ENCODE assay signal across 4 cellular contexts in genomic region chr7:156868363-156868762, GRCh38.
TF ChIP-seq lines count a peak whose summit lies in the region.

No MANE protein-coding gene starts in this region.

TF ChIP-seq in A549, 52 proteins besides CTCF, POLR2A, EP300 and RAD21:
- TF ChIP-seq MAFK (IDR thresholded peaks at IDR 0.05; ENCODE audit: partially characterized antibody): peak; percentile 78

TF ChIP-seq in IMR-90, 13 proteins besides CTCF, POLR2A, EP300 and RAD21:
- peak; percentile 59 for TF ChIP-seq MAFK (IDR thresholded peaks at IDR 0.05; ENCODE audit: low read depth, low read length)

TF ChIP-seq in K562, 482 proteins besides CTCF, POLR2A, EP300 and RAD21:
- TF ChIP-seq MAFK (IDR thresholded peaks at IDR 0.05; ENCODE audit: low read length): peak; percentile 60
- TF ChIP-seq MAFF (IDR thresholded peaks at IDR 0.05; ENCODE audit: low read length): peak; percentile 56
- TF ChIP-seq MAFG (tag; conservative IDR thresholded peaks at IDR 0.05): peak; percentile 72
- peak; percentile 90 for TF ChIP-seq ZNF316 (IDR thresholded peaks at IDR 0.05)
- peak; percentile 81 for TF ChIP-seq C11orf30 (IDR thresholded peaks at IDR 0.05; ENCODE audit: low read depth)
- TF ChIP-seq MAX (CRISPR knock-in tag; IDR thresholded peaks at IDR 0.05): 0 out of 2 replicates have a peak, but pooled peaks have one; percentile 15

TF ChIP-seq in HepG2, 621 proteins besides CTCF, POLR2A, EP300 and RAD21:
- TF ChIP-seq MAFK (conservative IDR thresholded peaks at IDR 0.05 in 1 of 2, IDR thresholded peaks at IDR 0.05 in 1 of 2; ENCODE audit: low read length in 2 of 2): peak; percentile 47 to 80
- TF ChIP-seq MAFF (IDR thresholded peaks at IDR 0.05; ENCODE audit: low read depth, low read length): peak; percentile 57
